In genomic region chrX:11537141-11537540, GRCh38 we compare ENCODE assay signal across 19 cellular contexts.
"Had no signal": no experiment of that assay in that cellular context is flagged by ENCODE, and none has a peak within 500 bp of the region (broad histone marks: within the 10 kb centered on the region; RNA-seq: fewer than 3 reads in every experiment).

No MANE protein-coding gene starts in this region.

- H3K4me3 ChIP-seq: colonic mucosa, esophagus squamous epithelium, mucosa of descending colon, suprapubic skin, thyroid gland had no signal

- FAIRE-seq: frontal cortex, urothelium cell line had no signal

- H3K36me3 Mint-ChIP-seq: natural killer cell; stimulated activated effector memory CD8-positive, alpha-beta T cell treated with anti-CD3 and anti-CD28 coated beads, Interleukin-12 subunit alpha, Interleukin-12 subunit beta, amount 100 ng/mL, for 72 hours; type B pancreatic cell had no signal

- H3K27me3 ChIP-seq: colonic mucosa, esophagus squamous epithelium, suprapubic skin, thyroid gland had no signal

- H3K9me3 ChIP-seq: colonic mucosa, esophagus squamous epithelium, mucosa of descending colon, suprapubic skin, thyroid gland had no signal

- H3K27ac ChIP-seq: colonic mucosa, esophagus squamous epithelium, suprapubic skin, thyroid gland had no signal

- H3K27ac Mint-ChIP-seq: natural killer cell; stimulated activated effector memory CD8-positive, alpha-beta T cell treated with anti-CD3 and anti-CD28 coated beads, Interleukin-12 subunit alpha, Interleukin-12 subunit beta, amount 100 ng/mL, for 72 hours; type B pancreatic cell had no signal

- H3K4me1 Mint-ChIP-seq: natural killer cell; neural crest cell; stimulated activated effector memory CD8-positive, alpha-beta T cell treated with anti-CD3 and anti-CD28 coated beads, Interleukin-12 subunit alpha, Interleukin-12 subunit beta, amount 100 ng/mL, for 72 hours had no signal

- H3K4me1 ChIP-seq: colonic mucosa, esophagus squamous epithelium, suprapubic skin, thyroid gland had no signal

- ATAC-seq: left lobe of liver; mucosa of descending colon; natural killer cell; right cardiac atrium; stimulated activated effector memory CD8-positive, alpha-beta T cell treated with anti-CD3 and anti-CD28 coated beads, Interleukin-12 subunit alpha, Interleukin-12 subunit beta, amount 100 ng/mL, for 72 hours; stimulated activated naive CD8-positive, alpha-beta T cell treated with anti-CD3 and anti-CD28 coated beads, Interleukin-15, Interleukin-2, amounts not matched to agents 100 U/mL and 50 U/mL, for 24 hours had no signal

- H3K27me3 Mint-ChIP-seq: type B pancreatic cell had no signal

- H3K4me3 Mint-ChIP-seq: natural killer cell; neural crest cell; stimulated activated effector memory CD8-positive, alpha-beta T cell treated with anti-CD3 and anti-CD28 coated beads, Interleukin-12 subunit alpha, Interleukin-12 subunit beta, amount 100 ng/mL, for 72 hours; type B pancreatic cell had no signal

- DNase-seq: colonic mucosa; dermis blood vessel endothelial cell; esophagus squamous epithelium; islet precursor cell; mammary epithelial cell; mucosa of descending colon; natural killer cell; right cardiac atrium; stimulated activated CD4-positive, alpha-beta T cell treated with anti-CD3 and anti-CD28 coated beads, Interleukin-4, amount 100 ng/mL, for 1 hour; stimulated activated CD8-positive, alpha-beta memory T cell treated with anti-CD3 and anti-CD28 coated beads, Interleukin-4, amount 100 ng/mL, for 48 hours; stimulated activated naive CD8-positive, alpha-beta T cell treated with anti-CD3 and anti-CD28 coated beads, Interleukin-15, Interleukin-2, amounts not matched to agents 100 U/mL and 50 U/mL, for 24 hours; thyroid gland had no signal

- H3K36me3 ChIP-seq: colonic mucosa, esophagus squamous epithelium, suprapubic skin, thyroid gland had no signal

- H3K9me3 Mint-ChIP-seq: natural killer cell; neural crest cell; stimulated activated effector memory CD8-positive, alpha-beta T cell treated with anti-CD3 and anti-CD28 coated beads, Interleukin-12 subunit alpha, Interleukin-12 subunit beta, amount 100 ng/mL, for 72 hours; type B pancreatic cell had no signal
